ENCODE assay signal across 15 cellular contexts in genomic region chr20:4808872-4809271, GRCh38. TPM values are rescaled to one million over a fixed set of nuclear protein-coding genes. Genes with fewer than 3 reads are reported as not detected.
A peak's percentile ranks its signal among the peaks of the same experiment; 100 is the strongest.
DNase-seq lines count a peak whose midpoint lies in the region; ATAC-seq, FAIRE-seq and TF ChIP-seq lines count a peak whose summit lies in the region.
"Had no signal": no experiment of that assay in that cellular context is flagged by ENCODE, and none has a peak within 500 bp of the region (broad histone marks: within the 10 kb centered on the region; RNA-seq: fewer than 3 reads in every experiment).

No MANE protein-coding gene starts in this region.

- H3K27me3 Mint-ChIP-seq in naive thymus-derived CD4-positive, alpha-beta T cell: no peaks in the 10 kb centered on the region

- intact Hi-C loops in naive thymus-derived CD4-positive, alpha-beta T cell (cut with micrococcal nuclease): no loop called here
- intact Hi-C loops in left cardiac atrium (cut with DNase I): no loop called here

- H3K36me3 ChIP-seq in naive thymus-derived CD4-positive, alpha-beta T cell (ENCODE audit: control insufficient read depth in 2 of 3, insufficient read depth in 3 of 3, low read length in 3 of 3): peaks cover 0 to 12% (median 11%) of the 10 kb centered on the region in 3 experiments
- H3K36me3 ChIP-seq: right atrium auricular region, SJSA1 had no signal

- ATAC-seq in naive thymus-derived CD4-positive, alpha-beta T cell: no peak
- no peak for ATAC-seq in left cardiac atrium

- H3K4me1 Mint-ChIP-seq in naive thymus-derived CD4-positive, alpha-beta T cell: peaks cover 56 to 92% (median 89%) of the 10 kb centered on the region in 7 donors

- no peaks in the 10 kb centered on the region for H3K9me3 ChIP-seq in naive thymus-derived CD4-positive, alpha-beta T cell (ENCODE audit: control insufficient read depth in 2 of 3, low read length in 3 of 3)
- H3K9me3 ChIP-seq: right atrium auricular region, SJSA1 had no signal

- H3K4me1 ChIP-seq in naive thymus-derived CD4-positive, alpha-beta T cell (ENCODE audit: control insufficient read depth in 2 of 2, insufficient read depth in 2 of 2, low read length in 2 of 2): peaks cover 55 to 64% of the 10 kb centered on the region in 2 donors
- H3K4me1 ChIP-seq: SJSA1 had no signal

- TF ChIP-seq CTCF in RWPE1 (conservative IDR thresholded peaks at IDR 0.05; ENCODE audit: low read depth): no peak

- H3K27ac ChIP-seq in naive thymus-derived CD4-positive, alpha-beta T cell (ENCODE audit: low read depth, low read length): peak overlapping the region; percentile 18
- no peak overlapping the region for H3K27ac ChIP-seq in RWPE1
- H3K27ac ChIP-seq: right atrium auricular region, SJSA1 had no signal

- POLR2A ChIA-PET in naive thymus-derived CD4-positive, alpha-beta T cell (lab: Charles Lee): interaction anchor here (1.1 to 3.3 kb wide), 4 partner anchors 10 to 153 kb away, joined by 3 to 20 read pairs (median 4); no protein-coding TSS in a partner anchor
- POLR2A ChIA-PET in RWPE1 (lab: Yijun Ruan, JAX; ENCODE audit: low non-redundant PET): no interaction called here

- H3K27ac Mint-ChIP-seq in naive thymus-derived CD4-positive, alpha-beta T cell: peak overlapping the region; percentile 71 to 100 (median 98)

- DNase-seq in AG20443 (ENCODE audit: low spot score): peak; percentile 51
- no peak for DNase-seq in GM12892 (ENCODE audit: insufficient read length)
- peak; percentile 47 for DNase-seq in astrocyte of the hippocampus (ENCODE audit: low read depth, low spot score)
- DNase-seq in naive thymus-derived CD4-positive, alpha-beta T cell: no peak
- DNase-seq in RWPE1 (ENCODE audit: low spot score): no peak
- DNase-seq in NCI-H1417 (lab: John Stamatoyannopoulos, UW): no peak
- DNase-seq in left cardiac atrium: no peak
- DNase-seq in NCI-H2171 treated with DMSO at 0.1 percent for 48 hours (lab: John Stamatoyannopoulos, UW): no peak
- DNase-seq: activated CD4-positive, CD25-positive, alpha-beta regulatory T cell; NCI-H1436 treated with DMSO at 0.1 percent for 48 hours; NCI-H774; stimulated activated CD4-positive, alpha-beta T cell treated with anti-CD3 and anti-CD28 coated beads, Interleukin-4, amount 100 ng/mL, for 4 hours had no signal

- no peak for TF ChIP-seq POLR2A in GM12892 (IDR thresholded peaks at IDR 0.05; ENCODE audit: low read depth, low read length)

- H3K4me3 ChIP-seq in naive thymus-derived CD4-positive, alpha-beta T cell (ENCODE audit: low read length): no peak overlapping the region
- H3K4me3 ChIP-seq: right atrium auricular region, SJSA1 had no signal

- peak; percentile 46 for FAIRE-seq in GM12892 (lab: Jason Lieb, UNC)
- FAIRE-seq: colon had no signal

- H3K9me3 Mint-ChIP-seq in naive thymus-derived CD4-positive, alpha-beta T cell: peaks cover 0 to 2% (median 0%) of the 10 kb centered on the region in 11 donors

- CTCF ChIA-PET in naive thymus-derived CD4-positive, alpha-beta T cell (lab: Charles Lee): interaction anchor here (1.1 kb wide), 1 partner anchor 114 kb away, joined by 3 read pairs; no protein-coding TSS in a partner anchor
- CTCF ChIA-PET in RWPE1 (lab: Yijun Ruan, JAX): no interaction called here

- H3K4me3 Mint-ChIP-seq in naive thymus-derived CD4-positive, alpha-beta T cell: peak overlapping the region in 9 of 10 donors; percentile 49 to 98 (median 62)

- H3K36me3 Mint-ChIP-seq in naive thymus-derived CD4-positive, alpha-beta T cell: peaks cover 6 to 39% (median 24%) of the 10 kb centered on the region in 5 donors

- H3K27me3 ChIP-seq in naive thymus-derived CD4-positive, alpha-beta T cell (ENCODE audit: control insufficient read depth in 2 of 2, insufficient read depth in 2 of 2, low read length in 2 of 2): no peaks in the 10 kb centered on the region
- H3K27me3 ChIP-seq: right atrium auricular region had no signal

RNA-seq across cellular contexts. Expression of gene RASSF2, which starts 14.5 kb away (rescaled TPM):
- polyA plus RNA-seq in GM12892 (2012; ENCODE audit: missing spikeins): 32.8 TPM
- 10 to 100 TPM; 24.7 to 67.4 (median 27.0) TPM for total RNA-seq in naive thymus-derived CD4-positive, alpha-beta T cell
- polyA plus RNA-seq in naive thymus-derived CD4-positive, alpha-beta T cell: 10 to 100 TPM; 23.0 to 44.6 TPM
- 1 to 10 TPM; 7.5 to 9.7 TPM for total RNA-seq in left cardiac atrium

Comparison
In these comparisons a context has a peak if more than half of its experiments do, and no peak if none do; other contexts are left out.
1. DNase-seq: peak in AG20443 (single experiment) and astrocyte of the hippocampus (single experiment); none in GM12892 (single experiment), naive thymus-derived CD4-positive, alpha-beta T cell (0 of 9), RWPE1 (single experiment), NCI-H1417 (0 of 3), left cardiac atrium (single experiment) and NCI-H2171 treated with DMSO at 0.1 percent for 48 hours (single experiment).